ENCODE assay signal across 1 cellular context in genomic region chr2:111252436-111252835, GRCh38.
TF ChIP-seq lines count a peak whose summit lies in the region.

No MANE protein-coding gene starts in this region.

TF ChIP-seq in GM12878, 131 proteins besides CTCF, POLR2A, EP300 and RAD21 (continued from another document):
- TF ChIP-seq ZNF687 (IDR thresholded peaks at IDR 0.05): no peak
- TF ChIP-seq USF1 (IDR thresholded peaks at IDR 0.05; ENCODE audit: borderline replicate concordance, extremely low read length, insufficient read depth, low read depth, low read length): no peak
- TF ChIP-seq, protein P1, sequence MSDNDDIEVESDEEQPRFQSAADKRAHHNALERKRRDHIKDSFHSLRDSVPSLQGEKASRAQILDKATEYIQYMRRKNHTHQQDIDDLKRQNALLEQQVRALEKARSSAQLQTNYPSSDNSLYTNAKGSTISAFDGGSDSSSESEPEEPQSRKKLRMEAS (IDR thresholded peaks at IDR 0.05; ENCODE audit: low read depth, low read length): no peak
- TF ChIP-seq SMAD5 (IDR thresholded peaks at IDR 0.05; ENCODE audit: low read depth): no peak
- no peak for TF ChIP-seq SUZ12 (IDR thresholded peaks at IDR 0.05; ENCODE audit: unreplicated experiment)
- TF ChIP-seq ZBTB40 (IDR thresholded peaks at IDR 0.05; ENCODE audit: borderline replicate concordance): no peak
- no peak for TF ChIP-seq FOXK2 (IDR thresholded peaks at IDR 0.05)
- no peak for TF ChIP-seq EZH2 (IDR thresholded peaks at IDR 0.05; ENCODE audit: borderline replicate concordance, control insufficient read depth, low read depth, low read length)
- no peak for TF ChIP-seq CHD1 (IDR thresholded peaks at IDR 0.05; ENCODE audit: low read depth, low read length)
- TF ChIP-seq ZSCAN29 (IDR thresholded peaks at IDR 0.05): no peak
- no peak for TF ChIP-seq ATF3 (IDR thresholded peaks at IDR 0.05; ENCODE audit: borderline replicate concordance, extremely low read depth, low read depth, low read length)
- no peak for TF ChIP-seq ZNF217 (IDR thresholded peaks at IDR 0.05)
- TF ChIP-seq YY1 (IDR thresholded peaks at IDR 0.05; ENCODE audit: low read depth, low read length): no peak
